In genomic region chr4:181264908-181265307, GRCh38 we compare ENCODE assay signal across 21 cellular contexts.
DNase-seq lines count a peak whose midpoint lies in the region; ATAC-seq and TF ChIP-seq lines count a peak whose summit lies in the region.
"Had no signal": no experiment of that assay in that cellular context is flagged by ENCODE, and none has a peak within 500 bp of the region (broad histone marks: within the 10 kb centered on the region; RNA-seq: fewer than 3 reads in every experiment).

No MANE protein-coding gene starts in this region.

- H3K27me3 ChIP-seq in A673 (replicated peaks; ENCODE audit: insufficient read depth, low read depth, low read length, poor library complexity), result peaks cover 48% of the 10 kb centered on the region
- H3K27me3 ChIP-seq in H7 (ENCODE audit: control insufficient read depth, insufficient read depth, low read length), result no peaks in the 10 kb centered on the region
- no peaks in the 10 kb centered on the region for H3K27me3 ChIP-seq in left ventricle myocardium inferior (ENCODE audit: low read depth)
- no peaks in the 10 kb centered on the region for H3K27me3 ChIP-seq in psoas muscle (ENCODE audit: insufficient read depth in 3 of 3, low read length in 2 of 3)
- H3K27me3 ChIP-seq: BLaER1 treated with 17β-estradiol and CSF1 and Interleukin-3, amounts not matched to agents 10 nM and 100 nM; tibial artery had no signal

- 34 to 42% (median 41%) methylated on average over 9 of the region's 9 CpGs for WGBS in psoas muscle, 3 donors

- DNase-seq in A673 (ENCODE audit: low spot score) (peak; percentile 1), H7 (peak; percentile 30), NCI-H69 (lab: John Stamatoyannopoulos, UW) (peak; percentile 94), left ventricle myocardium inferior (no peak), psoas muscle (no peak), T1000 (lab: John Stamatoyannopoulos, UW) (no peak)
- DNase-seq in activated CD4-positive, CD25-positive, alpha-beta regulatory T cell (lab: John Stamatoyannopoulos, UW), result no peak
- DNase-seq: activated CD8-positive, alpha-beta T cell treated with anti-CD3 and anti-CD28 coated beads, Interleukin-2, amount 10 ng/mL, durations not matched to agents 7 days and 5 days; activated gamma-delta T cell; Calu3; HCEC 1CT; hippocampal formation; kidney; NCI-H1048; NCI-H2029 treated with DMSO at 0.1 percent for 48 hours; NCI-H446 treated with DMSO at 0.1 percent for 48 hours; stimulated activated CD4-positive, alpha-beta T cell treated with anti-CD3 and anti-CD28 coated beads, Interleukin-15, amount 100 ng/mL, for 24 hours; stimulated activated naive CD8-positive, alpha-beta T cell treated with anti-CD3 and anti-CD28 coated beads, Interleukin-15, amount 100 ng/mL, for 72 hours; tibial artery had no signal

- H3K4me1 ChIP-seq in A673 (ENCODE audit: insufficient read depth, low read length, poor library complexity, severe bottlenecking), result no peaks in the 10 kb centered on the region
- H3K4me1 ChIP-seq in left ventricle myocardium inferior, result no peaks in the 10 kb centered on the region
- no peaks in the 10 kb centered on the region for H3K4me1 ChIP-seq in psoas muscle
- H3K4me1 ChIP-seq: BLaER1 treated with 17β-estradiol and CSF1 and Interleukin-3, amounts not matched to agents 10 nM and 100 nM; tibial artery had no signal

- CTCF ChIA-PET in A673 (lab: Charles Lee), result no interaction called here

- POLR2A ChIA-PET in A673 (lab: Charles Lee; ENCODE audit: low non-redundant PET), result no interaction called here

- no peak for TF ChIP-seq CTCF in A673 (conservative IDR thresholded peaks at IDR 0.05; ENCODE audit: low read depth, low read length)
- no peak for TF ChIP-seq CTCF in left ventricle myocardium inferior (IDR thresholded peaks at IDR 0.05; ENCODE audit: borderline replicate concordance)
- no peak for TF ChIP-seq CTCF in psoas muscle (IDR thresholded peaks at IDR 0.05)

- H3K9me3 ChIP-seq in A673 (ENCODE audit: low read depth, low read length, poor library complexity, severe bottlenecking), result no peaks in the 10 kb centered on the region
- H3K9me3 ChIP-seq in left ventricle myocardium inferior (replicated peaks), result no peaks in the 10 kb centered on the region
- H3K9me3 ChIP-seq in psoas muscle, result no peaks in the 10 kb centered on the region
- H3K9me3 ChIP-seq: BLaER1 treated with 17β-estradiol and CSF1 and Interleukin-3, amounts not matched to agents 10 nM and 100 nM; tibial artery had no signal

- H3K4me3 ChIP-seq in A673 (ENCODE audit: low read depth, low read length, poor library complexity, severe bottlenecking) (no peak overlapping the region), H7 (ENCODE audit: insufficient read depth, low read depth, low read length) (no peak overlapping the region), left ventricle myocardium inferior (peak overlapping the region; percentile 30), psoas muscle (no peak overlapping the region)
- H3K4me3 ChIP-seq: BLaER1 treated with 17β-estradiol and CSF1 and Interleukin-3, amounts not matched to agents 10 nM and 100 nM; tibial artery had no signal

- H3K36me3 ChIP-seq in A673 (ENCODE audit: insufficient read depth, low read length, poor library complexity, severe bottlenecking) (no peaks in the 10 kb centered on the region), H7 (replicated peaks; ENCODE audit: control insufficient read depth, insufficient read depth, low read length) (no peaks in the 10 kb centered on the region), left ventricle myocardium inferior (no peaks in the 10 kb centered on the region), psoas muscle (ENCODE audit: insufficient read depth in 1 of 2, low read depth in 1 of 2) (no peaks in the 10 kb centered on the region)
- H3K36me3 ChIP-seq: BLaER1 treated with 17β-estradiol and CSF1 and Interleukin-3, amounts not matched to agents 10 nM and 100 nM; tibial artery had no signal

- H3K27ac ChIP-seq in A673 (ENCODE audit: low read depth, low read length, poor library complexity, severe bottlenecking) (no peak overlapping the region), left ventricle myocardium inferior (replicated peaks) (no peak overlapping the region), psoas muscle (no peak overlapping the region)
- H3K27ac ChIP-seq: BLaER1 treated with 17β-estradiol and CSF1 and Interleukin-3, amounts not matched to agents 10 nM and 100 nM; tibial artery had no signal

- BruUV-seq in A673 (replicated peaks; lab: Mats Ljungman, UMichigan), result no TSS peak

- intact Hi-C loops in A673 (cut with micrococcal nuclease; ENCODE audit: unreplicated experiment), result no loop called here
- intact Hi-C loops in left ventricle myocardium inferior (cut with micrococcal nuclease), result loop anchor here (5.0 kb wide), 1 partner anchor 262 kb away; no protein-coding TSS in a partner anchor
- intact Hi-C loops in psoas muscle (cut with DNase I), result no loop called here

- ATAC-seq in HG02870 (IDR thresholded peaks at IDR 0.05; ENCODE audit: unreplicated experiment) (no peak), psoas muscle (no peak)
- ATAC-seq: activated CD8-positive, alpha-beta T cell treated with anti-CD3 and anti-CD28 coated beads, Interleukin-2, amount 10 ng/mL, durations not matched to agents 7 days and 5 days; stimulated activated naive CD8-positive, alpha-beta T cell treated with anti-CD3 and anti-CD28 coated beads, Interleukin-15, amount 100 ng/mL, for 72 hours had no signal

Comparison
In these comparisons a context has a peak if more than half of its experiments do, and no peak if none do; other contexts are left out.
1. DNase-seq: peak in A673 (single experiment), H7 (single experiment) and NCI-H69 (single experiment); none in left ventricle myocardium inferior (single experiment), activated CD4-positive, CD25-positive, alpha-beta regulatory T cell (0 of 4), psoas muscle (0 of 2) and T1000 (single experiment).